Comparison of ENCODE assay signal across 19 cellular contexts in the genomic region with DNA sequence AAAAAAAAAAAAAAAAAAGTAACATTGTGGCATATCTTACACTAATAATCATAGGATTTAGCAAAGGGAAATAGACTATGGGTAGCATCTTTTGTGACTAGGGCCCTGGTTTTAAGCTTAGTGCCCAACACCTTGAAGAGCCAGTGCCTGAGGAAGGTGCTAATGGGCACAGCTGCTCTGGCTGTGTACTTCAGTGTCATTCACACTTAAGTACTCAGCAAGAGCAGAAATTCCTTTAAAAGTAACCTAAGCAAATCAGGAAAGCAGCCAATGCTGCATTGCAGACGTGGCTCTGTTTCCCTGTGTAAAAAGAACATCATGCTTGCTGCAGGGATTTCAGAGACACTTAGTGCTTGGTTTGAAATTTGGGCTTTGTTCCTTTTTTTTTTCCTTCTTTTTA.
DNase-seq lines count a peak whose midpoint lies in the region; ATAC-seq, FAIRE-seq and TF ChIP-seq lines count a peak whose summit lies in the region.
"Had no signal": no experiment of that assay in that cellular context is flagged by ENCODE, and none has a peak within 500 bp of the region (broad histone marks: within the 10 kb centered on the region; RNA-seq: fewer than 3 reads in every experiment).

No MANE protein-coding gene starts in this region.

- no peaks in the 10 kb centered on the region for H3K36me3 ChIP-seq in cardiac muscle cell
- H3K36me3 ChIP-seq in H1 (ENCODE audit: control insufficient read depth in 2 of 4, insufficient read depth in 4 of 4, low read length in 3 of 4), result no peaks in the 10 kb centered on the region
- H3K36me3 ChIP-seq: SJCRH30 had no signal

- H3K27ac Mint-ChIP-seq in mesothelial cell of epicardium, result peak overlapping the region; percentile 55
- H3K27ac Mint-ChIP-seq: CD4-positive, alpha-beta memory T cell had no signal

- no peaks in the 10 kb centered on the region for H3K9me3 ChIP-seq in cardiac muscle cell (ENCODE audit: low read depth)
- H3K9me3 ChIP-seq in H1 (ENCODE audit: insufficient read depth in 2 of 2, low read depth in 1 of 2, low read length in 1 of 2), result no peaks in the 10 kb centered on the region
- H3K9me3 ChIP-seq: SJCRH30 had no signal

- 67% methylated on average over 1 of the region's 1 CpG; no CpG with 5 or more reads in 1 of the 2 experiments for WGBS in H1 (ENCODE audit: extremely low coverage in 1 of 2, insufficient coverage in 1 of 2, insufficient read length in 1 of 2, insufficient replicate concordance in 2 of 2, low coverage in 1 of 2, low lambda C conversion rate in 2 of 2, missing lambda C conversion rate in 1 of 2), 2 experiments

- CTCF ChIA-PET in H1 (lab: Charles Lee; ENCODE audit: partially characterized antibody), result interaction anchor here (2.0 kb wide), 1 partner anchor 69 kb away, joined by 8 read pairs; no protein-coding TSS in a partner anchor

- no peak overlapping the region for H2BK15ac ChIP-seq in H1 (ENCODE audit: low read length)

- H3K4ac ChIP-seq in H1 (replicated peaks; ENCODE audit: insufficient read length, low read depth, low read length), result no peak overlapping the region

- H4K20me1 ChIP-seq in H1 (replicated peaks in 1 of 2; ENCODE audit: control insufficient read depth in 1 of 2, insufficient read depth in 2 of 2, low read length in 2 of 2), result no peaks in the 10 kb centered on the region

- FAIRE-seq in H1 (lab: Jason Lieb, UNC), result no peak
- no peak for FAIRE-seq in urothelium cell line (lab: Jason Lieb, UNC)
- FAIRE-seq: A204.1 had no signal

- no peak overlapping the region for H3K27ac ChIP-seq in cardiac muscle cell
- no peak overlapping the region for H3K27ac ChIP-seq in H1 (ENCODE audit: low read depth, low read length)
- H3K27ac ChIP-seq: PC-9, SJCRH30 had no signal

- no peak overlapping the region for H4K5ac ChIP-seq in H1 (ENCODE audit: insufficient read length, low read depth, low read length)

- H3K23me2 ChIP-seq in H1 (ENCODE audit: low read depth, low read length), result no peaks in the 10 kb centered on the region

- intact Hi-C loops in left cardiac atrium (cut with DNase I), result no loop called here

- H3K4me1 Mint-ChIP-seq in mesothelial cell of epicardium, result no peaks in the 10 kb centered on the region
- H3K4me1 Mint-ChIP-seq: CD4-positive, alpha-beta memory T cell had no signal

- no peaks in the 10 kb centered on the region for H3K27me3 Mint-ChIP-seq in mesothelial cell of epicardium (ENCODE audit: low read depth)

- no peak overlapping the region for H3K4me3 Mint-ChIP-seq in mesothelial cell of epicardium
- H3K4me3 Mint-ChIP-seq: CD4-positive, alpha-beta memory T cell had no signal

- H3K56ac ChIP-seq in H1 (replicated peaks; ENCODE audit: insufficient read length, low read depth, low read length), result no peak overlapping the region

- no peak overlapping the region for H2BK20ac ChIP-seq in H1 (ENCODE audit: low read length)

- no peak overlapping the region for H2AFZ ChIP-seq in H1 (ENCODE audit: low read length)

- H3K36me3 Mint-ChIP-seq in mesothelial cell of epicardium, result no peaks in the 10 kb centered on the region
- H3K36me3 Mint-ChIP-seq: CD4-positive, alpha-beta memory T cell had no signal

- ATAC-seq in left cardiac atrium (no peak), GM21576 (IDR thresholded peaks at IDR 0.05; ENCODE audit: unreplicated experiment) (no peak), HG03045 (IDR thresholded peaks at IDR 0.05; ENCODE audit: unreplicated experiment) (no peak)

- H3K4me1 ChIP-seq in cardiac muscle cell (ENCODE audit: low read depth) (no peaks in the 10 kb centered on the region), H1 (replicated peaks in 1 of 4; ENCODE audit: control insufficient read depth in 3 of 4, insufficient read depth in 4 of 4, low read length in 3 of 4) (no peaks in the 10 kb centered on the region)
- H3K4me1 ChIP-seq: SJCRH30 had no signal

- no peak for TF ChIP-seq POLR2A in H1 (IDR thresholded peaks at IDR 0.05; ENCODE audit: control extremely low read depth in 1 of 2, low read depth in 2 of 2, low read length in 2 of 2)

- no peak overlapping the region for H2AK5ac ChIP-seq in H1 (ENCODE audit: low read depth, low read length)

- no peak overlapping the region for H3K4me3 ChIP-seq in cardiac muscle cell
- no peak overlapping the region for H3K4me3 ChIP-seq in H1 (ENCODE audit: extremely low read depth in 1 of 4, insufficient read depth in 2 of 4, low read depth in 3 of 4, low read length in 4 of 4)
- H3K4me3 ChIP-seq: PC-9, SJCRH30 had no signal

- H3K79me2 ChIP-seq in H1 (ENCODE audit: control insufficient read depth in 1 of 2, insufficient read depth in 2 of 2, low read length in 2 of 2), result no peaks in the 10 kb centered on the region

- H2BK5ac ChIP-seq in H1 (ENCODE audit: low read depth, low read length), result no peak overlapping the region

- no peaks in the 10 kb centered on the region for H3K9me3 Mint-ChIP-seq in mesothelial cell of epicardium
- H3K9me3 Mint-ChIP-seq: CD4-positive, alpha-beta memory T cell had no signal

- H3K23ac ChIP-seq in H1 (ENCODE audit: insufficient read length), result no peak overlapping the region

- H3K18ac ChIP-seq in H1 (ENCODE audit: extremely low read depth, low read length), result no peak overlapping the region

- H3K9ac ChIP-seq in H1 (replicated peaks in 1 of 4; ENCODE audit: extremely low read depth in 1 of 4, low read depth in 3 of 4, low read length in 3 of 4), result no peak overlapping the region

- peak; percentile 3 to 22 for DNase-seq in cardiac muscle cell (ENCODE audit: low read depth in 1 of 2, low spot score in 1 of 2)
- no peak for DNase-seq in left cardiac atrium
- DNase-seq in H1 (ENCODE audit: low read depth in 1 of 2, low spot score in 2 of 2), result no peak
- no peak for DNase-seq in mesothelial cell of epicardium (ENCODE audit: low spot score in 2 of 2, unreplicated experiment in 2 of 2)
- DNase-seq in urothelium cell line (ENCODE audit: low spot score), result peak; percentile 8
- DNase-seq in activated naive CD4-positive, alpha-beta T cell (lab: John Stamatoyannopoulos, UW), result no peak
- DNase-seq: CD4-positive, alpha-beta memory T cell; DMS79; H7; Kasumi-1; NCI-H1105; NCI-H1694; NCI-H2081 treated with DMSO at 0.1 percent for 48 hours; NCI-H510A; PC-9; SJCRH30 had no signal

- H3K79me1 ChIP-seq in H1 (ENCODE audit: low read depth, low read length), result no peaks in the 10 kb centered on the region

- TF ChIP-seq CTCF in cardiac muscle cell (IDR thresholded peaks at IDR 0.05; ENCODE audit: low read depth, low read length) (no peak), H1 (IDR thresholded peaks at IDR 0.05; ENCODE audit: control extremely low read depth in 1 of 3, insufficient read depth in 1 of 3, low read depth in 1 of 3, low read length in 3 of 3) (no peak), mesothelial cell of epicardium (IDR thresholded peaks at IDR 0.05; ENCODE audit: unreplicated experiment) (no peak)

- H3K14ac ChIP-seq in H1 (ENCODE audit: insufficient read length), result no peak overlapping the region

- H4K91ac ChIP-seq in H1 (replicated peaks; ENCODE audit: insufficient read length, low read length), result no peak overlapping the region

- H4K8ac ChIP-seq in H1 (ENCODE audit: extremely low read depth, insufficient read depth, low read length), result no peak overlapping the region

- POLR2A ChIA-PET in H1 (lab: Charles Lee; ENCODE audit: partially characterized antibody), result interaction anchor here (0.6 kb wide), 1 partner anchor 179 kb away, joined by 3 read pairs; no protein-coding TSS in a partner anchor

- H2BK120ac ChIP-seq in H1 (replicated peaks; ENCODE audit: low read depth, low read length), result no peak overlapping the region

- H3K4me2 ChIP-seq in H1 (ENCODE audit: insufficient read depth in 1 of 2, low read depth in 2 of 2, low read length in 2 of 2), result no peak overlapping the region

- TF ChIP-seq EP300 in H1 (IDR thresholded peaks at IDR 0.05; ENCODE audit: borderline replicate concordance in 1 of 2, low read depth in 2 of 2, low read length in 2 of 2), result no peak

- no peak for TF ChIP-seq RAD21 in H1 (IDR thresholded peaks at IDR 0.05 in 1 of 2, conservative IDR thresholded peaks at IDR 0.05 in 1 of 2; ENCODE audit: low read depth in 2 of 2, low read length in 2 of 2)

- H2BK12ac ChIP-seq in H1 (ENCODE audit: low read depth, low read length), result no peak overlapping the region

- no peaks in the 10 kb centered on the region for H3K27me3 ChIP-seq in cardiac muscle cell
- no peaks in the 10 kb centered on the region for H3K27me3 ChIP-seq in H1 (replicated peaks in 1 of 4; ENCODE audit: control insufficient read depth in 3 of 4, extremely low read depth in 1 of 4, insufficient read depth in 3 of 4, low read length in 3 of 4)

TF ChIP-seq in H1, 55 proteins besides CTCF, POLR2A, EP300 and RAD21:
- no peak for TF ChIP-seq RBBP5 (IDR thresholded peaks at IDR 0.05; ENCODE audit: borderline replicate concordance, low read depth, low read length)
- TF ChIP-seq NANOG (IDR thresholded peaks at IDR 0.05; ENCODE audit: insufficient read depth, low read depth, low read length, poor library complexity, severe bottlenecking), result peak; percentile 36
TF ChIP-seq in H1: peak in this region for 1.

Comparison
In these comparisons a context has a peak if more than half of its experiments do, and no peak if none do; other contexts are left out.
1. DNase-seq: peak in cardiac muscle cell (2 of 2) and urothelium cell line (single experiment); none in left cardiac atrium (single experiment), H1 (0 of 2), mesothelial cell of epicardium (0 of 2) and activated naive CD4-positive, alpha-beta T cell (0 of 4).